ENCODE assay signal across 1 cellular context in genomic region chr6:137698636-137699035, GRCh38.
TF ChIP-seq lines count a peak whose summit lies in the region.

No MANE protein-coding gene starts in this region.

TF ChIP-seq in HepG2, 621 proteins besides CTCF, POLR2A, EP300 and RAD21 (continued from another document):
- TF ChIP-seq HBP1 (CRISPR knock-in tag; IDR thresholded peaks at IDR 0.05; ENCODE audit: low read depth) (no peak), HNF1A (IDR thresholded peaks at IDR 0.05; ENCODE audit: low read depth) (no peak), HNF1A (CRISPR knock-in tag; IDR thresholded peaks at IDR 0.05; ENCODE audit: borderline replicate concordance) (no peak), REST (IDR thresholded peaks at IDR 0.05; ENCODE audit: borderline replicate concordance in 1 of 2, low read depth in 1 of 2, low read length in 2 of 2) (no peak)
